Comparison of ENCODE assay signal across 10 cellular contexts in genomic region chr21:18245493-18245967, GRCh38. TPM values are rescaled to one million over a fixed set of nuclear protein-coding genes. Genes with fewer than 3 reads are reported as not detected.
DNase-seq lines count a peak whose midpoint lies in the region; ATAC-seq and TF ChIP-seq lines count a peak whose summit lies in the region.
"Had no signal": no experiment of that assay in that cellular context is flagged by ENCODE, and none has a peak within 500 bp of the region (broad histone marks: within the 10 kb centered on the region; RNA-seq: fewer than 3 reads in every experiment).

No MANE protein-coding gene starts in this region.

- H3K4me3 ChIP-seq in A673 (ENCODE audit: low read depth, low read length, poor library complexity, severe bottlenecking) (peak overlapping the region; percentile 54), neural cell (ENCODE audit: low read length) (peak overlapping the region; percentile 78)

- TF ChIP-seq CTCF in A673 (conservative IDR thresholded peaks at IDR 0.05; ENCODE audit: low read depth, low read length) = no peak
- no peak for TF ChIP-seq CTCF in foreskin keratinocyte (conservative IDR thresholded peaks at IDR 0.05)
- TF ChIP-seq CTCF in neural cell (IDR thresholded peaks at IDR 0.05; ENCODE audit: poor library complexity, severe bottlenecking) = no peak

- peaks cover 1% of the 10 kb centered on the region for H3K9me3 Mint-ChIP-seq in activated CD8-positive, alpha-beta memory T cell treated with anti-CD3 and anti-CD28 coated beads, Interleukin-2, amount 10 ng/mL, durations not matched to agents 7 days and 5 days (ENCODE audit: low read depth)
- H3K9me3 Mint-ChIP-seq: activated T-cell treated with anti-CD3 and anti-CD28 coated beads, Interleukin-2, amount 50 U/mL, for 4 hours had no signal

- intact Hi-C loops in A673 (cut with micrococcal nuclease; ENCODE audit: unreplicated experiment) = no loop called here

- H3K4me2 ChIP-seq in neural cell (ENCODE audit: low read length) = peak overlapping the region; percentile 13

- POLR2A ChIA-PET in A673 (lab: Charles Lee; ENCODE audit: low non-redundant PET) = no interaction called here

- CTCF ChIA-PET in A673 (lab: Charles Lee) = no interaction called here
- CTCF ChIA-PET in activated CD8-positive, alpha-beta memory T cell treated with anti-CD3 and anti-CD28 coated beads, Interleukin-2, amount 10 ng/mL, durations not matched to agents 7 days and 5 days (lab: Charles Lee) = no interaction called here

- H3K4me1 Mint-ChIP-seq in activated CD8-positive, alpha-beta memory T cell treated with anti-CD3 and anti-CD28 coated beads, Interleukin-2, amount 10 ng/mL, durations not matched to agents 7 days and 5 days = no peaks in the 10 kb centered on the region

- no peak for TF ChIP-seq RAD21 in neural cell (conservative IDR thresholded peaks at IDR 0.05)

- H3K36me3 ChIP-seq in A673 (ENCODE audit: insufficient read depth, low read length, poor library complexity, severe bottlenecking) = no peaks in the 10 kb centered on the region
- no peaks in the 10 kb centered on the region for H3K36me3 ChIP-seq in neural cell (ENCODE audit: insufficient read depth, low read length)

- no TSS peak for BruUV-seq in A673 (replicated peaks; lab: Mats Ljungman, UMichigan)

- H3F3A ChIP-seq in neural cell (ENCODE audit: insufficient read depth, low read length, poor library complexity, severe bottlenecking) = no peaks in the 10 kb centered on the region

- H3K27me3 Mint-ChIP-seq in activated CD8-positive, alpha-beta memory T cell treated with anti-CD3 and anti-CD28 coated beads, Interleukin-2, amount 10 ng/mL, durations not matched to agents 7 days and 5 days = peaks cover 28% of the 10 kb centered on the region

- H3K4me1 ChIP-seq in A673 (ENCODE audit: insufficient read depth, low read length, poor library complexity, severe bottlenecking) (peaks cover 9% of the 10 kb centered on the region), foreskin keratinocyte (no peaks in the 10 kb centered on the region)

- H3K9me2 ChIP-seq in neural cell (ENCODE audit: insufficient read depth, low read length) = no peaks in the 10 kb centered on the region

- DNase-seq in A673 (ENCODE audit: low spot score) = no peak
- peak; percentile 89 for DNase-seq in NCI-H69 (lab: John Stamatoyannopoulos, UW)
- DNase-seq in foreskin keratinocyte = peak; percentile 2 to 12
- no peak for DNase-seq in activated CD8-positive, alpha-beta memory T cell treated with anti-CD3 and anti-CD28 coated beads, Interleukin-2, amount 10 ng/mL, durations not matched to agents 7 days and 5 days
- DNase-seq in islet precursor cell = no peak
- DNase-seq in activated CD4-positive, alpha-beta T cell treated with anti-CD3 and anti-CD28 coated beads, Interleukin-2, amount 50 U/mL, for 48 hours = no peak
- DNase-seq: activated T-cell treated with anti-CD3 and anti-CD28 coated beads, Interleukin-2, amount 50 U/mL, for 4 hours; foreskin melanocyte had no signal

- peak overlapping the region; percentile 3 for H2AFZ ChIP-seq in neural cell (ENCODE audit: low read depth, low read length)

- H3K27ac ChIP-seq in A673 (ENCODE audit: low read depth, low read length, poor library complexity, severe bottlenecking) = no peak overlapping the region
- H3K27ac ChIP-seq in foreskin keratinocyte = no peak overlapping the region
- H3K27ac ChIP-seq in neural cell (ENCODE audit: low read length) = peak overlapping the region; percentile 2

- H3K27me3 ChIP-seq in A673 (replicated peaks; ENCODE audit: insufficient read depth, low read depth, low read length, poor library complexity) = no peaks in the 10 kb centered on the region
- H3K27me3 ChIP-seq in foreskin keratinocyte = peaks cover 50% of the 10 kb centered on the region
- H3K27me3 ChIP-seq in neural cell (ENCODE audit: insufficient read depth, low read depth, low read length) = peaks cover 26% of the 10 kb centered on the region

- peak; percentile 35 for ATAC-seq in foreskin keratinocyte
- ATAC-seq in activated CD8-positive, alpha-beta memory T cell treated with anti-CD3 and anti-CD28 coated beads, Interleukin-2, amount 10 ng/mL, durations not matched to agents 7 days and 5 days = no peak
- no peak for ATAC-seq in HG03439 (IDR thresholded peaks at IDR 0.05; ENCODE audit: unreplicated experiment)

- H4K20me1 ChIP-seq in neural cell (ENCODE audit: insufficient read depth) = no peaks in the 10 kb centered on the region

- H3K27ac Mint-ChIP-seq in activated CD8-positive, alpha-beta memory T cell treated with anti-CD3 and anti-CD28 coated beads, Interleukin-2, amount 10 ng/mL, durations not matched to agents 7 days and 5 days = no peak overlapping the region

- no peak for TF ChIP-seq EP300 in neural cell (conservative IDR thresholded peaks at IDR 0.05; ENCODE audit: poor library complexity, severe bottlenecking)

- no peaks in the 10 kb centered on the region for H3K79me2 ChIP-seq in neural cell (replicated peaks; ENCODE audit: insufficient read depth, low read length)

- H3K9me3 ChIP-seq in A673 (ENCODE audit: low read depth, low read length, poor library complexity, severe bottlenecking) (no peaks in the 10 kb centered on the region), neural cell (ENCODE audit: low read length) (no peaks in the 10 kb centered on the region)

- no peak overlapping the region for H3K4me3 Mint-ChIP-seq in activated CD8-positive, alpha-beta memory T cell treated with anti-CD3 and anti-CD28 coated beads, Interleukin-2, amount 10 ng/mL, durations not matched to agents 7 days and 5 days
- H3K4me3 Mint-ChIP-seq: activated T-cell treated with anti-CD3 and anti-CD28 coated beads, Interleukin-2, amount 50 U/mL, for 4 hours had no signal

- H3K36me3 Mint-ChIP-seq in activated CD8-positive, alpha-beta memory T cell treated with anti-CD3 and anti-CD28 coated beads, Interleukin-2, amount 10 ng/mL, durations not matched to agents 7 days and 5 days = no peaks in the 10 kb centered on the region

- peak overlapping the region; percentile 66 for H3K9ac ChIP-seq in neural cell (ENCODE audit: low read length)

TF ChIP-seq in neural cell, 6 proteins besides CTCF, POLR2A, EP300 and RAD21:
- TF ChIP-seq POLR2AphosphoS5 (IDR thresholded peaks at IDR 0.05) (no peak), EZH2 (IDR thresholded peaks at IDR 0.05; ENCODE audit: borderline replicate concordance, insufficient read depth, low read length, poor library complexity, severe bottlenecking) (no peak)

RNA-seq across cellular contexts. Expression of gene CHODL, which starts 0.9 kb away (rescaled TPM):
- total RNA-seq in A673 (2021) (0.19 and 0.26 TPM in 2 replicates), foreskin keratinocyte (0.67 and 0.68 TPM in 2 replicates)
- polyA plus RNA-seq in foreskin keratinocyte (0.37 and 0.49 TPM in 2 replicates), neural cell (22.2 and 28.8 TPM in 2 replicates)
- 29.6 and 33.1 TPM in 2 replicates for polyA minus RNA-seq in neural cell
- total RNA-seq in activated CD8-positive, alpha-beta memory T cell treated with anti-CD3 and anti-CD28 coated beads, Interleukin-2, amount 10 ng/mL, durations not matched to agents 7 days and 5 days = under 1 TPM; 0.32 to 0.91 TPM
- total RNA-seq: activated T-cell treated with anti-CD3 and anti-CD28 coated beads, Interleukin-2, amount 50 U/mL, for 4 hours had no signal

Comparison
In these comparisons a context has a peak if more than half of its experiments do, and no peak if none do; other contexts are left out.
1. DNase-seq: peak in NCI-H69 (single experiment) and foreskin keratinocyte (2 of 2); none in A673 (single experiment), activated CD8-positive, alpha-beta memory T cell treated with anti-CD3 and anti-CD28 coated beads, Interleukin-2, amount 10 ng/mL, durations not matched to agents 7 days and 5 days (single experiment), islet precursor cell (single experiment) and activated CD4-positive, alpha-beta T cell treated with anti-CD3 and anti-CD28 coated beads, Interleukin-2, amount 50 U/mL, for 48 hours (0 of 2).